8 cellular contexts compared by ENCODE assay signal in genomic region chr13:100674848-100675659, GRCh38. TPM values are rescaled to one million over a fixed set of nuclear protein-coding genes. Genes with fewer than 3 reads are reported as not detected.
DNase-seq lines count a peak whose midpoint lies in the region; ATAC-seq, FAIRE-seq and TF ChIP-seq lines count a peak whose summit lies in the region.

No MANE protein-coding gene starts in this region.

- peak overlapping the region; percentile 84 to 98 (median 94) for H3K4me3 Mint-ChIP-seq in CD4-positive, CD25-positive, alpha-beta regulatory T cell
- peak overlapping the region; percentile 87 for H3K4me3 Mint-ChIP-seq in dendritic cell treated with granulocyte-macrophage colony-stimulating factor and Interleukin-4, amounts not matched to agents 40 ng/mL and 50 ng/mL, for 4 days

- H3K36me3 Mint-ChIP-seq in CD4-positive, CD25-positive, alpha-beta regulatory T cell: no peaks in the 10 kb centered on the region
- H3K36me3 Mint-ChIP-seq in dendritic cell treated with granulocyte-macrophage colony-stimulating factor and Interleukin-4, amounts not matched to agents 40 ng/mL and 50 ng/mL, for 4 days (ENCODE audit: low read depth): peaks cover 13% of the 10 kb centered on the region

- 8% methylated on average over 20 of the region's 72 CpGs for WGBS in HepG2 (ENCODE audit: low lambda C conversion rate)

- peaks cover 9% of the 10 kb centered on the region for H3K27me3 Mint-ChIP-seq in CD4-positive, CD25-positive, alpha-beta regulatory T cell
- peaks cover 17% of the 10 kb centered on the region for H3K27me3 Mint-ChIP-seq in dendritic cell treated with granulocyte-macrophage colony-stimulating factor and Interleukin-4, amounts not matched to agents 40 ng/mL and 50 ng/mL, for 4 days

- no peaks in the 10 kb centered on the region for H3K27me3 ChIP-seq in CD4-positive, CD25-positive, alpha-beta regulatory T cell (ENCODE audit: control insufficient read depth, insufficient read depth, low read length)
- 0 out of 5 replicates have a peak, but pooled peaks cover 0 to 4% of the 10 kb centered on the region in 2 experiments for H3K27me3 ChIP-seq in HepG2 (ENCODE audit: control insufficient read depth in 1 of 2, insufficient read depth in 2 of 2, low read length in 2 of 2)

- no peaks in the 10 kb centered on the region for H3K9me3 Mint-ChIP-seq in CD4-positive, CD25-positive, alpha-beta regulatory T cell
- no peaks in the 10 kb centered on the region for H3K9me3 Mint-ChIP-seq in dendritic cell treated with granulocyte-macrophage colony-stimulating factor and Interleukin-4, amounts not matched to agents 40 ng/mL and 50 ng/mL, for 4 days

- TF ChIP-seq EP300 in HepG2 (IDR thresholded peaks at IDR 0.05; ENCODE audit: low read depth in 2 of 2, low read length in 2 of 2): no peak
- TF ChIP-seq EP300 in HepG2 (CRISPR knock-in tag; IDR thresholded peaks at IDR 0.05; ENCODE audit: borderline replicate concordance): no peak

- TSS peak; percentile 78 for BruUV-seq in HepG2 (replicated peaks; lab: Mats Ljungman, UMichigan)

- peak; percentile 8 for FAIRE-seq in HepG2 (lab: Jason Lieb, UNC)

- H3K27ac Mint-ChIP-seq in CD4-positive, CD25-positive, alpha-beta regulatory T cell: peak overlapping the region; percentile 88 to 93 (median 90)
- peak overlapping the region; percentile 86 for H3K27ac Mint-ChIP-seq in dendritic cell treated with granulocyte-macrophage colony-stimulating factor and Interleukin-4, amounts not matched to agents 40 ng/mL and 50 ng/mL, for 4 days

- POLR2A ChIA-PET in HepG2 (lab: Yijun Ruan, JAX): interaction anchor here (1.0 to 1.3 kb wide), 5 partner anchors 12 to 1069 kb away, joined by 3 to 7 read pairs (median 5); partner anchors contain the start of gene CLYBL

- peak; percentile 88 for TF ChIP-seq CTCF in HepG2 (CRISPR knock-in tag; IDR thresholded peaks at IDR 0.05)

- peak overlapping the region; percentile 76 for H3K9ac ChIP-seq in HepG2 (ENCODE audit: insufficient read depth, low read depth, low read length)

- peak; percentile 20 to 83; a peak in 3 of 4 replicates for TF ChIP-seq POLR2A in HepG2 (IDR thresholded peaks at IDR 0.05; ENCODE audit: insufficient read depth in 1 of 2, low read depth in 2 of 2, low read length in 2 of 2)

- H3K9me3 ChIP-seq in CD4-positive, CD25-positive, alpha-beta regulatory T cell (ENCODE audit: control insufficient read depth in 2 of 2, low read length in 2 of 2): no peaks in the 10 kb centered on the region
- no peaks in the 10 kb centered on the region for H3K9me3 ChIP-seq in HepG2 (ENCODE audit: low read length)

- ATAC-seq in CD4-positive, CD25-positive, alpha-beta regulatory T cell (ENCODE audit: low read depth in 2 of 2): peak; percentile 90 to 93
- ATAC-seq in GM19372 (IDR thresholded peaks at IDR 0.05; ENCODE audit: low read depth, unreplicated experiment) (peak; percentile 93), HG03521 (IDR thresholded peaks at IDR 0.05; ENCODE audit: unreplicated experiment) (peak; percentile 96), HepG2 (peak; percentile 93)

- H3K36me3 ChIP-seq in CD4-positive, CD25-positive, alpha-beta regulatory T cell (ENCODE audit: control insufficient read depth, insufficient read depth, low read length): no peaks in the 10 kb centered on the region
- H3K36me3 ChIP-seq in HepG2 (replicated peaks in 1 of 2; ENCODE audit: control insufficient read depth in 1 of 2, insufficient read depth in 2 of 2, low read length in 2 of 2): peaks cover 0 to 2% of the 10 kb centered on the region in 2 experiments; a peak in 2 of 5 replicates

- peak overlapping the region; percentile 65 for H3K4me3 ChIP-seq in CD4-positive, CD25-positive, alpha-beta regulatory T cell (ENCODE audit: low read depth, low read length)
- peak overlapping the region; percentile 62 to 80 (median 78) for H3K4me3 ChIP-seq in HepG2 (replicated peaks in 1 of 3; ENCODE audit: insufficient read depth in 1 of 3, low read depth in 2 of 3, low read length in 3 of 3)

- H3K27ac ChIP-seq in CD4-positive, CD25-positive, alpha-beta regulatory T cell (ENCODE audit: insufficient read depth, low read length, poor library complexity, severe bottlenecking): peak overlapping the region; percentile 82
- H3K27ac ChIP-seq in HepG2 (ENCODE audit: extremely low read length, insufficient read depth, low read length): peak overlapping the region; percentile 71

- H2AFZ ChIP-seq in HepG2 (ENCODE audit: low read length): no peak overlapping the region

- CTCF ChIA-PET in HepG2 (lab: Yijun Ruan, JAX; ENCODE audit: low intra/inter-chr PET ratio, low total read pairs): no interaction called here

- in situ Hi-C loops in HepG2 (cut with HindIII; ENCODE audit: extremely low pct_ligation_motif_present, low pct_unique_long_range_greater_than_20kb): loop anchor here (25.0 kb wide), 1 partner anchor 437 kb away; no protein-coding TSS in a partner anchor

- peak; percentile 99 to 100 (median 99) for DNase-seq in CD4-positive, CD25-positive, alpha-beta regulatory T cell
- DNase-seq in NCI-H526 treated with DMSO at 0.1 percent for 48 hours (lab: John Stamatoyannopoulos, UW) (peak; percentile 96), HepG2 (ENCODE audit: low spot score) (peak; percentile 93)
- peak; percentile 98 to 100 for DNase-seq in activated CD4-positive, alpha-beta T cell treated with anti-CD3 and anti-CD28 coated beads, Interleukin-2, amount 50 U/mL, for 24 hours (ENCODE audit: low read depth in 1 of 2, low spot score in 1 of 2)
- DNase-seq in stimulated activated CD4-positive, alpha-beta T cell treated with anti-CD3 and anti-CD28 coated beads, Interleukin-2, amount 100 ng/mL, for 48 hours: peak; percentile 98 to 99

- peaks cover 12% of the 10 kb centered on the region for H3K79me2 ChIP-seq in HepG2 (ENCODE audit: insufficient read depth, low read length)

- H3K4me1 ChIP-seq in CD4-positive, CD25-positive, alpha-beta regulatory T cell (ENCODE audit: control insufficient read depth, insufficient read depth, low read length, poor library complexity, severe bottlenecking): peaks cover 20% of the 10 kb centered on the region
- peaks cover 34% of the 10 kb centered on the region for H3K4me1 ChIP-seq in HepG2 (ENCODE audit: insufficient read depth, low read length)

- no peak; the same call in 1 of the 2 replicates for TF ChIP-seq RAD21 in HepG2 (CRISPR knock-in tag; IDR thresholded peaks at IDR 0.05)

- peaks cover 10% of the 10 kb centered on the region for H4K20me1 ChIP-seq in HepG2 (ENCODE audit: insufficient read depth, low read length)

- intact Hi-C loops in dendritic cell treated with granulocyte-macrophage colony-stimulating factor and Interleukin-4, amounts not matched to agents 40 ng/mL and 50 ng/mL, for 4 days (cut with micrococcal nuclease): loop anchor here (2.0 to 10.0 kb wide), 3 partner anchors 60 to 103 kb away; partner anchors contain the start of gene GGACT
- intact Hi-C loops in HepG2 (cut with micrococcal nuclease; ENCODE audit: unreplicated experiment): loop anchor here (1.0 kb wide), 1 partner anchor 59 kb away; no protein-coding TSS in a partner anchor

- H3K4me1 Mint-ChIP-seq in CD4-positive, CD25-positive, alpha-beta regulatory T cell: peaks cover 20 to 34% (median 24%) of the 10 kb centered on the region in 4 donors
- peaks cover 38% of the 10 kb centered on the region for H3K4me1 Mint-ChIP-seq in dendritic cell treated with granulocyte-macrophage colony-stimulating factor and Interleukin-4, amounts not matched to agents 40 ng/mL and 50 ng/mL, for 4 days (ENCODE audit: low read depth)

- peak overlapping the region; percentile 92 for H3K4me2 ChIP-seq in HepG2 (ENCODE audit: low read depth, low read length)

TF ChIP-seq in HepG2, 621 proteins besides CTCF, POLR2A, EP300 and RAD21 (continues in another document):
- TF ChIP-seq PBX2 (CRISPR knock-in tag; IDR thresholded peaks at IDR 0.05): peak; percentile 92

RNA-seq across cellular contexts. Expression of gene TMTC4, which starts 0.5 kb away (rescaled TPM):
- total RNA-seq in CD4-positive, CD25-positive, alpha-beta regulatory T cell: 10.5 TPM
- polyA plus RNA-seq in CD4-positive, CD25-positive, alpha-beta regulatory T cell: 1 to 10 TPM; 2.5 to 5.5 (median 4.8) TPM
- total RNA-seq in HepG2 (2016; rRNA removed; fragmentation: Illumina TruSeq; extraction: Trizol): 16.2 and 22.6 TPM in 2 replicates
- total RNA-seq in HepG2 (2016; cell fraction: cytosol; rRNA removed; fragmentation: Illumina TruSeq; extraction: Trizol; ENCODE audit: low read depth): 8.7 and 10.1 TPM in 2 replicates
- 16.0 and 25.1 TPM in 2 replicates for total RNA-seq in HepG2 (2016; cell fraction: insoluble cytoplasmic fraction; rRNA removed; fragmentation: Illumina TruSeq; extraction: Trizol)
- 20.3 and 21.0 TPM in 2 replicates for total RNA-seq in HepG2 (2016; cell fraction: membrane; rRNA removed; fragmentation: Illumina TruSeq; extraction: Trizol)
- 30.2 and 35.0 TPM in 2 replicates for total RNA-seq in HepG2 (2016; cell fraction: nucleus; rRNA removed; fragmentation: Illumina TruSeq; extraction: Trizol)
- 14.4 and 16.0 TPM in 2 replicates for polyA plus RNA-seq in HepG2 (2011; rRNA removed)
- polyA plus RNA-seq in HepG2 (2011; cell fraction: cytosol; rRNA removed): 13.7 and 14.9 TPM in 2 replicates
- 35.7 and 38.1 TPM in 2 replicates for polyA plus RNA-seq in HepG2 (2011; cell fraction: nucleus; rRNA removed)
- 14.3 and 16.3 TPM in 2 replicates for polyA plus RNA-seq in HepG2 (2012)
- polyA plus RNA-seq in HepG2 (2016; cell fraction: cytosol; fragmentation: Illumina TruSeq; extraction: Trizol; ENCODE audit: low read depth): 6.3 and 7.8 TPM in 2 replicates
- 11.4 and 13.2 TPM in 2 replicates for polyA plus RNA-seq in HepG2 (2016; cell fraction: insoluble cytoplasmic fraction; fragmentation: Illumina TruSeq; extraction: Trizol; ENCODE audit: low read depth)
- polyA plus RNA-seq in HepG2 (2016; cell fraction: membrane; fragmentation: Illumina TruSeq; extraction: Trizol; ENCODE audit: low read depth): 12.5 and 12.8 TPM in 2 replicates
- 30.9 and 32.8 TPM in 2 replicates for polyA plus RNA-seq in HepG2 (2016; cell fraction: nucleus; fragmentation: Illumina TruSeq; extraction: Trizol; ENCODE audit: insufficient read depth, low read depth)
- polyA minus RNA-seq in HepG2 (2011; rRNA and poly(A)+ RNA removed; ENCODE audit: low replicate concordance): 21.4 and 23.9 TPM in 2 replicates
- polyA minus RNA-seq in HepG2 (2011; cell fraction: cytosol; rRNA and poly(A)+ RNA removed): 13.1 and 14.7 TPM in 2 replicates
- 33.5 and 38.2 TPM in 2 replicates for polyA minus RNA-seq in HepG2 (2011; cell fraction: nucleus; rRNA and poly(A)+ RNA removed)

Comparison
In these comparisons a context has a peak if more than half of its experiments do, and no peak if none do; other contexts are left out.
1. Peak in every context shown above with its lines: DNase-seq, ATAC-seq, H3K4me3 ChIP-seq and H3K27ac ChIP-seq.